ENCODE assay signal across 2 cellular contexts in genomic region chr13:51978836-51979556, GRCh38.
TF ChIP-seq lines count a peak whose summit lies in the region.

No MANE protein-coding gene starts in this region.

TF ChIP-seq in IMR-90, 13 proteins besides CTCF, POLR2A, EP300 and RAD21:
- TF ChIP-seq, protein P1, sequence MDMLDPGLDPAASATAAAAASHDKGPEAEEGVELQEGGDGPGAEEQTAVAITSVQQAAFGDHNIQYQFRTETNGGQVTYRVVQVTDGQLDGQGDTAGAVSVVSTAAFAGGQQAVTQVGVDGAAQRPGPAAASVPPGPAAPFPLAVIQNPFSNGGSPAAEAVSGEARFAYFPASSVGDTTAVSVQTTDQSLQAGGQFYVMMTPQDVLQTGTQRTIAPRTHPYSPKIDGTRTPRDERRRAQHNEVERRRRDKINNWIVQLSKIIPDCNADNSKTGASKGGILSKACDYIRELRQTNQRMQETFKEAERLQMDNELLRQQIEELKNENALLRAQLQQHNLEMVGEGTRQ (IDR thresholded peaks at IDR 0.05; ENCODE audit: low read depth, low read length), result peak; percentile 65; the same call in 1 of the 2 replicates
- no peak for TF ChIP-seq MXI1 (IDR thresholded peaks at IDR 0.05; ENCODE audit: borderline replicate concordance, low read depth, low read length)
- TF ChIP-seq CEBPB (IDR thresholded peaks at IDR 0.05; ENCODE audit: low read depth, low read length), result peak; percentile 18; the same call in 1 of the 2 replicates

TF ChIP-seq in K562, 482 proteins besides CTCF, POLR2A, EP300 and RAD21 (continues in another document):
- TF ChIP-seq CBFA2T2 (conservative IDR thresholded peaks at IDR 0.05) (peak; percentile 31; the same call in 1 of the 2 replicates), ZNF77 (CRISPR knock-in tag; IDR thresholded peaks at IDR 0.05) (no peak), TAF7 (tag; IDR thresholded peaks at IDR 0.05) (no peak), BACH1 (tag; IDR thresholded peaks at IDR 0.05) (no peak), RFX1 (IDR thresholded peaks at IDR 0.05) (no peak), NELFE (IDR thresholded peaks at IDR 0.05; ENCODE audit: insufficient read depth, insufficient read length) (no peak), CREB3 (tag; conservative IDR thresholded peaks at IDR 0.05; ENCODE audit: low read depth) (0 out of 2 replicates have a peak, but pooled peaks have one; percentile 35), SMARCA4 (IDR thresholded peaks at IDR 0.05) (0 out of 2 replicates have a peak, but pooled peaks have one; percentile 18), TBP (optimal IDR thresholded peaks at IDR 0.05; ENCODE audit: low read depth, low read length) (peak; percentile 33), CBX5 (IDR thresholded peaks at IDR 0.05; ENCODE audit: borderline replicate concordance, low read depth) (no peak), RAD51 (IDR thresholded peaks at IDR 0.05; ENCODE audit: borderline replicate concordance, low read depth) (peak; percentile 90), CREBBP (IDR thresholded peaks at IDR 0.05; ENCODE audit: low read depth, low read length) (no peak), ATF1 (CRISPR knock-in tag; IDR thresholded peaks at IDR 0.05) (no peak), ATF1 (tag; IDR thresholded peaks at IDR 0.05) (peak; percentile 70), ZNF263 (CRISPR knock-in tag; IDR thresholded peaks at IDR 0.05; ENCODE audit: borderline replicate concordance) (no peak), MIER1 (IDR thresholded peaks at IDR 0.05; ENCODE audit: low read depth) (no peak), ZBTB12 (CRISPR knock-in tag; IDR thresholded peaks at IDR 0.05) (no peak), EHMT2 (IDR thresholded peaks at IDR 0.05) (0 out of 2 replicates have a peak, but pooled peaks have one; percentile 23), HDAC2 (IDR thresholded peaks at IDR 0.05) (peak; percentile 30; the same call in 1 of the 2 replicates), ARID1B (IDR thresholded peaks at IDR 0.05) (0 out of 2 replicates have a peak, but pooled peaks have one; percentile 18), CREM (IDR thresholded peaks at IDR 0.05; ENCODE audit: low read depth) (peak; percentile 43; the same call in 1 of the 2 replicates), PHF21A (IDR thresholded peaks at IDR 0.05; ENCODE audit: borderline replicate concordance, low read depth) (no peak), PHF8 (IDR thresholded peaks at IDR 0.05; ENCODE audit: borderline replicate concordance, low read length) (peak; percentile 12; the same call in 1 of the 2 replicates), TEAD4 (IDR thresholded peaks at IDR 0.05; ENCODE audit: low read length) (no peak), TEAD4 (CRISPR knock-in tag; IDR thresholded peaks at IDR 0.05; ENCODE audit: borderline replicate concordance) (no peak), ZFP1 (CRISPR knock-in tag; IDR thresholded peaks at IDR 0.05) (no peak), FOXP1 (CRISPR knock-in tag; IDR thresholded peaks at IDR 0.05) (no peak), GATAD2B (IDR thresholded peaks at IDR 0.05; ENCODE audit: borderline replicate concordance) (no peak), SMAD4 (CRISPR knock-in tag; conservative IDR thresholded peaks at IDR 0.05) (0 out of 2 replicates have a peak, but pooled peaks have one; percentile 26), AFF4 (CRISPR knock-in tag; IDR thresholded peaks at IDR 0.05) (no peak), NR2C1 (IDR thresholded peaks at IDR 0.05) (no peak), NR2C1 (tag; IDR thresholded peaks at IDR 0.05) (no peak), ZNF778 (CRISPR knock-in tag; IDR thresholded peaks at IDR 0.05) (no peak), TBL1XR1 (IDR thresholded peaks at IDR 0.05; ENCODE audit: low read length in 2 of 2) (no peak), BRF1 (IDR thresholded peaks at IDR 0.05; ENCODE audit: borderline replicate concordance, extremely low read depth, insufficient read length) (no peak), RBFOX2 (IDR thresholded peaks at IDR 0.05; ENCODE audit: low read depth, low read length) (peak; percentile 59), RHOXF2B (CRISPR knock-in tag; conservative IDR thresholded peaks at IDR 0.05) (no peak), CC2D1A (IDR thresholded peaks at IDR 0.05) (no peak), ATF3 (IDR thresholded peaks at IDR 0.05) (peak; percentile 88), ATF3 (CRISPR knock-in tag; conservative IDR thresholded peaks at IDR 0.05) (0 out of 2 replicates have a peak, but pooled peaks have one; percentile 45), NONO (IDR thresholded peaks at IDR 0.05; ENCODE audit: low read depth in 2 of 2, low read length in 1 of 2) (no peak), GTF2B (IDR thresholded peaks at IDR 0.05; ENCODE audit: extremely low read depth, insufficient read length) (no peak), FOXK2 (conservative IDR thresholded peaks at IDR 0.05 in 1 of 2, IDR thresholded peaks at IDR 0.05 in 1 of 2; ENCODE audit: low read depth in 2 of 2) (peak; percentile 66 to 70; a peak in 3 of 4 replicates), POLR3A (IDR thresholded peaks at IDR 0.05; ENCODE audit: borderline replicate concordance, extremely low read depth, insufficient read depth, insufficient read length) (no peak), DMBX1 (CRISPR knock-in tag; IDR thresholded peaks at IDR 0.05; ENCODE audit: borderline replicate concordance) (0 out of 2 replicates have a peak, but pooled peaks have one; percentile 42), MYC (IDR thresholded peaks at IDR 0.05; ENCODE audit: low read depth, low read length) (peak; percentile 52; the same call in 1 of the 2 replicates), MYC (CRISPR knock-in tag; IDR thresholded peaks at IDR 0.05; ENCODE audit: borderline replicate concordance, low read depth) (no peak), FOXA3 (CRISPR knock-in tag; conservative IDR thresholded peaks at IDR 0.05 in 1 of 2, IDR thresholded peaks at IDR 0.05 in 1 of 2) (peak; percentile 70 to 74; a peak in 3 of 4 replicates), PHF20 (IDR thresholded peaks at IDR 0.05; ENCODE audit: partially characterized antibody) (no peak), HDAC3 (IDR thresholded peaks at IDR 0.05; ENCODE audit: borderline replicate concordance, partially characterized antibody) (no peak), EP400 (IDR thresholded peaks at IDR 0.05) (peak; percentile 68), ELF2 (CRISPR knock-in tag; IDR thresholded peaks at IDR 0.05) (no peak)
- TF ChIP-seq, protein P1 (CRISPR knock-in tag; IDR thresholded peaks at IDR 0.05), result peak; percentile 96
- TF ChIP-seq, protein P2, sequence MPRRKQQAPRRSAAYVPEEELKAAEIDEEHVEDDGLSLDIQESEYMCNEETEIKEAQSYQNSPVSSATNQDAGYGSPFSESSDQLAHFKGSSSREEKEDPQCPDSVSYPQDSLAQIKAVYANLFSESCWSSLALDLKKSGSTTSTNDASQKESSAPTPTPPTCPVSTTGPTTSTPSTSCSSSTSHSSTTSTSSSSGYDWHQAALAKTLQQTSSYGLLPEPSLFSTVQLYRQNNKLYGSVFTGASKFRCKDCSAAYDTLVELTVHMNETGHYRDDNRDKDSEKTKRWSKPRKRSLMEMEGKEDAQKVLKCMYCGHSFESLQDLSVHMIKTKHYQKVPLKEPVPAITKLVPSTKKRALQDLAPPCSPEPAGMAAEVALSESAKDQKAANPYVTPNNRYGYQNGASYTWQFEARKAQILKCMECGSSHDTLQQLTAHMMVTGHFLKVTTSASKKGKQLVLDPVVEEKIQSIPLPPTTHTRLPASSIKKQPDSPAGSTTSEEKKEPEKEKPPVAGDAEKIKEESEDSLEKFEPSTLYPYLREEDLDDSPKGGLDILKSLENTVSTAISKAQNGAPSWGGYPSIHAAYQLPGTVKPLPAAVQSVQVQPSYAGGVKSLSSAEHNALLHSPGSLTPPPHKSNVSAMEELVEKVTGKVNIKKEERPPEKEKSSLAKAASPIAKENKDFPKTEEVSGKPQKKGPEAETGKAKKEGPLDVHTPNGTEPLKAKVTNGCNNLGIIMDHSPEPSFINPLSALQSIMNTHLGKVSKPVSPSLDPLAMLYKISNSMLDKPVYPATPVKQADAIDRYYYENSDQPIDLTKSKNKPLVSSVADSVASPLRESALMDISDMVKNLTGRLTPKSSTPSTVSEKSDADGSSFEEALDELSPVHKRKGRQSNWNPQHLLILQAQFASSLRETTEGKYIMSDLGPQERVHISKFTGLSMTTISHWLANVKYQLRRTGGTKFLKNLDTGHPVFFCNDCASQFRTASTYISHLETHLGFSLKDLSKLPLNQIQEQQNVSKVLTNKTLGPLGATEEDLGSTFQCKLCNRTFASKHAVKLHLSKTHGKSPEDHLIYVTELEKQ (CRISPR knock-in tag; IDR thresholded peaks at IDR 0.05), result no peak
- TF ChIP-seq, protein P3, sequence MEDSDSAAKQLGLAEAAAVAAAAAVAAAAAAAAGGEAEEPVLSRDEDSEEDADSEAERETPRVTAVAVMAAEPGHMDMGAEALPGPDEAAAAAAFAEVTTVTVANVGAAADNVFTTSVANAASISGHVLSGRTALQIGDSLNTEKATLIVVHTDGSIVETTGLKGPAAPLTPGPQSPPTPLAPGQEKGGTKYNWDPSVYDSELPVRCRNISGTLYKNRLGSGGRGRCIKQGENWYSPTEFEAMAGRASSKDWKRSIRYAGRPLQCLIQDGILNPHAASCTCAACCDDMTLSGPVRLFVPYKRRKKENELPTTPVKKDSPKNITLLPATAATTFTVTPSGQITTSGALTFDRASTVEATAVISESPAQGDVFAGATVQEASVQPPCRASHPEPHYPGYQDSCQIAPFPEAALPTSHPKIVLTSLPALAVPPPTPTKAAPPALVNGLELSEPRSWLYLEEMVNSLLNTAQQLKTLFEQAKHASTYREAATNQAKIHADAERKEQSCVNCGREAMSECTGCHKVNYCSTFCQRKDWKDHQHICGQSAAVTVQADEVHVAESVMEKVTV (CRISPR knock-in tag; IDR thresholded peaks at IDR 0.05), result no peak
- TF ChIP-seq, protein P4, sequence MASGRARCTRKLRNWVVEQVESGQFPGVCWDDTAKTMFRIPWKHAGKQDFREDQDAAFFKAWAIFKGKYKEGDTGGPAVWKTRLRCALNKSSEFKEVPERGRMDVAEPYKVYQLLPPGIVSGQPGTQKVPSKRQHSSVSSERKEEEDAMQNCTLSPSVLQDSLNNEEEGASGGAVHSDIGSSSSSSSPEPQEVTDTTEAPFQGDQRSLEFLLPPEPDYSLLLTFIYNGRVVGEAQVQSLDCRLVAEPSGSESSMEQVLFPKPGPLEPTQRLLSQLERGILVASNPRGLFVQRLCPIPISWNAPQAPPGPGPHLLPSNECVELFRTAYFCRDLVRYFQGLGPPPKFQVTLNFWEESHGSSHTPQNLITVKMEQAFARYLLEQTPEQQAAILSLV (tag; IDR thresholded peaks at IDR 0.05), result peak; percentile 67; the same call in 1 of the 2 replicates
